26 cellular contexts compared by ENCODE assay signal in the genomic region with DNA sequence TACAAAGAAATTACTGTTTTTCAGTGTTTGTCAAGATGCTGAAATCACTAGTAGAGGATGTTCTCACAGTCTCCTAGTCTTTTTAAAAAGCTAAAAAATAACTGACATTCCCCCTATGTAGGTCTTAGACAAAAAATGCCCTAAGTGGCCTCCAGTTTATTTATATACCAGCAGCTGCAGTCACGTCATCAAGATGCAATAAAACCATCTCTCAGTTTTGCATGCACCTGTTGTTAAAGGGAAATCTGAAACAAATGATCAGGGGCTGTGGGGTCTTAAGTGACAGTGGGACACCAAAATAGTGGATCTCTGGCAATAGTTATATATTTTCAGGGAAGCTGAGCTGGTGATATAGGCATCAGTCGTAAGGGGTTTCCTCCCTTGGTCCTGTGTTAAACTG.
"Had no signal": no experiment of that assay in that cellular context is flagged by ENCODE, and none has a peak within 500 bp of the region (broad histone marks: within the 10 kb centered on the region; RNA-seq: fewer than 3 reads in every experiment).

No MANE protein-coding gene starts in this region.

- H3K36me3 Mint-ChIP-seq: activated naive CD8-positive, alpha-beta T cell; stimulated activated effector memory CD8-positive, alpha-beta T cell treated with anti-CD3 and anti-CD28 coated beads, Interleukin-12 subunit alpha, Interleukin-12 subunit beta, amount 100 ng/mL, for 72 hours; type B pancreatic cell had no signal

- H3K27me3 Mint-ChIP-seq: activated naive CD8-positive, alpha-beta T cell; natural killer cell treated with Interleukin-12 subunit alpha and Interleukin-12 subunit beta and Interleukin-15 and Interleukin-18, amount 100 ng/mL, for 72 hours; progenitor cell of endocrine pancreas; stimulated activated naive CD8-positive, alpha-beta T cell treated with anti-CD3 and anti-CD28 coated beads, Interleukin-15, Interleukin-2, amounts not matched to agents 100 ng/mL and 50 ng/mL, for 24 hours; type B pancreatic cell had no signal

- H3K4me1 Mint-ChIP-seq: stimulated activated effector memory CD8-positive, alpha-beta T cell treated with anti-CD3 and anti-CD28 coated beads, Interleukin-12 subunit alpha, Interleukin-12 subunit beta, amount 100 ng/mL, for 72 hours had no signal

- H3K27ac Mint-ChIP-seq: activated naive CD8-positive, alpha-beta T cell; natural killer cell treated with Interleukin-12 subunit alpha and Interleukin-12 subunit beta and Interleukin-15 and Interleukin-18, amount 100 ng/mL, for 72 hours; progenitor cell of endocrine pancreas; stimulated activated effector memory CD8-positive, alpha-beta T cell treated with anti-CD3 and anti-CD28 coated beads, Interleukin-12 subunit alpha, Interleukin-12 subunit beta, amount 100 ng/mL, for 72 hours; stimulated activated naive CD8-positive, alpha-beta T cell treated with anti-CD3 and anti-CD28 coated beads, Interleukin-15, Interleukin-2, amounts not matched to agents 100 ng/mL and 50 ng/mL, for 24 hours; type B pancreatic cell had no signal

- ATAC-seq: activated CD4-positive, CD25-positive, alpha-beta regulatory T cell treated with anti-CD3 and anti-CD28 coated beads, Interleukin-2, amount 50 U/mL, for 24 hours; body of pancreas; left lobe of liver; lower lobe of right lung; natural killer cell treated with Interleukin-12 subunit alpha and Interleukin-12 subunit beta and Interleukin-15 and Interleukin-18, amount 100 ng/mL, for 72 hours; right lobe of liver; stimulated activated effector memory CD8-positive, alpha-beta T cell treated with anti-CD3 and anti-CD28 coated beads, Interleukin-12 subunit alpha, Interleukin-12 subunit beta, amount 100 ng/mL, for 72 hours had no signal

- DNase-seq: activated CD4-positive, alpha-beta T cell treated with anti-CD3 and anti-CD28 coated beads for 48 hours; activated CD4-positive, alpha-beta T cell treated with anti-CD3 and anti-CD28 coated beads, Interleukin-2, amount 50 U/mL, for 48 hours; activated CD8-positive, alpha-beta memory T cell treated with anti-CD3 and anti-CD28 coated beads for 24 hours; activated effector memory CD4-positive, alpha-beta T cell treated with Interleukin-2 at 50 U/mL for 16 hours; activated naive CD4-positive, alpha-beta T cell treated with Interleukin-2 at 50 U/mL for 16 hours; aorta; body of pancreas; effector CD8-positive, alpha-beta T cell; esophagus squamous epithelium; kidney glomerular epithelial cell; lower lobe of right lung; mesenchymal stem cell; ovary; right lobe of liver; small intestine; stimulated activated CD4-positive, alpha-beta T cell treated with anti-CD3 and anti-CD28 coated beads, Interleukin-4, amount 100 ng/mL, for 24 hours; uterus; WERI-Rb-1 had no signal

- H3K4me3 Mint-ChIP-seq: activated naive CD8-positive, alpha-beta T cell; natural killer cell treated with Interleukin-12 subunit alpha and Interleukin-12 subunit beta and Interleukin-15 and Interleukin-18, amount 100 ng/mL, for 72 hours; stimulated activated effector memory CD8-positive, alpha-beta T cell treated with anti-CD3 and anti-CD28 coated beads, Interleukin-12 subunit alpha, Interleukin-12 subunit beta, amount 100 ng/mL, for 72 hours; stimulated activated naive CD8-positive, alpha-beta T cell treated with anti-CD3 and anti-CD28 coated beads, Interleukin-15, Interleukin-2, amounts not matched to agents 100 ng/mL and 50 ng/mL, for 24 hours; type B pancreatic cell had no signal
